ENCODE assay signal across 1 cellular context in genomic region chr7:107387573-107388219, GRCh38.
TF ChIP-seq lines count a peak whose summit lies in the region.

No MANE protein-coding gene starts in this region.

TF ChIP-seq in K562, 482 proteins besides CTCF, POLR2A, EP300 and RAD21 (continued from another document and continues in another):
- TF ChIP-seq, protein P1, sequence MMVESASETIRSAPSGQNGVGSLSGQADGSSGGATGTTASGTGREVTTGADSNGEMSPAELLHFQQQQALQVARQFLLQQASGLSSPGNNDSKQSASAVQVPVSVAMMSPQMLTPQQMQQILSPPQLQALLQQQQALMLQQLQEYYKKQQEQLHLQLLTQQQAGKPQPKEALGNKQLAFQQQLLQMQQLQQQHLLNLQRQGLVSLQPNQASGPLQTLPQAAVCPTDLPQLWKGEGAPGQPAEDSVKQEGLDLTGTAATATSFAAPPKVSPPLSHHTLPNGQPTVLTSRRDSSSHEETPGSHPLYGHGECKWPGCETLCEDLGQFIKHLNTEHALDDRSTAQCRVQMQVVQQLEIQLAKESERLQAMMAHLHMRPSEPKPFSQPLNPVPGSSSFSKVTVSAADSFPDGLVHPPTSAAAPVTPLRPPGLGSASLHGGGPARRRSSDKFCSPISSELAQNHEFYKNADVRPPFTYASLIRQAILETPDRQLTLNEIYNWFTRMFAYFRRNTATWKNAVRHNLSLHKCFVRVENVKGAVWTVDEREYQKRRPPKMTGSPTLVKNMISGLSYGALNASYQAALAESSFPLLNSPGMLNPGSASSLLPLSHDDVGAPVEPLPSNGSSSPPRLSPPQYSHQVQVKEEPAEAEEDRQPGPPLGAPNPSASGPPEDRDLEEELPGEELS (CRISPR knock-in tag; IDR thresholded peaks at IDR 0.05; ENCODE audit: borderline replicate concordance) = no peak
- TF ChIP-seq, protein P2, sequence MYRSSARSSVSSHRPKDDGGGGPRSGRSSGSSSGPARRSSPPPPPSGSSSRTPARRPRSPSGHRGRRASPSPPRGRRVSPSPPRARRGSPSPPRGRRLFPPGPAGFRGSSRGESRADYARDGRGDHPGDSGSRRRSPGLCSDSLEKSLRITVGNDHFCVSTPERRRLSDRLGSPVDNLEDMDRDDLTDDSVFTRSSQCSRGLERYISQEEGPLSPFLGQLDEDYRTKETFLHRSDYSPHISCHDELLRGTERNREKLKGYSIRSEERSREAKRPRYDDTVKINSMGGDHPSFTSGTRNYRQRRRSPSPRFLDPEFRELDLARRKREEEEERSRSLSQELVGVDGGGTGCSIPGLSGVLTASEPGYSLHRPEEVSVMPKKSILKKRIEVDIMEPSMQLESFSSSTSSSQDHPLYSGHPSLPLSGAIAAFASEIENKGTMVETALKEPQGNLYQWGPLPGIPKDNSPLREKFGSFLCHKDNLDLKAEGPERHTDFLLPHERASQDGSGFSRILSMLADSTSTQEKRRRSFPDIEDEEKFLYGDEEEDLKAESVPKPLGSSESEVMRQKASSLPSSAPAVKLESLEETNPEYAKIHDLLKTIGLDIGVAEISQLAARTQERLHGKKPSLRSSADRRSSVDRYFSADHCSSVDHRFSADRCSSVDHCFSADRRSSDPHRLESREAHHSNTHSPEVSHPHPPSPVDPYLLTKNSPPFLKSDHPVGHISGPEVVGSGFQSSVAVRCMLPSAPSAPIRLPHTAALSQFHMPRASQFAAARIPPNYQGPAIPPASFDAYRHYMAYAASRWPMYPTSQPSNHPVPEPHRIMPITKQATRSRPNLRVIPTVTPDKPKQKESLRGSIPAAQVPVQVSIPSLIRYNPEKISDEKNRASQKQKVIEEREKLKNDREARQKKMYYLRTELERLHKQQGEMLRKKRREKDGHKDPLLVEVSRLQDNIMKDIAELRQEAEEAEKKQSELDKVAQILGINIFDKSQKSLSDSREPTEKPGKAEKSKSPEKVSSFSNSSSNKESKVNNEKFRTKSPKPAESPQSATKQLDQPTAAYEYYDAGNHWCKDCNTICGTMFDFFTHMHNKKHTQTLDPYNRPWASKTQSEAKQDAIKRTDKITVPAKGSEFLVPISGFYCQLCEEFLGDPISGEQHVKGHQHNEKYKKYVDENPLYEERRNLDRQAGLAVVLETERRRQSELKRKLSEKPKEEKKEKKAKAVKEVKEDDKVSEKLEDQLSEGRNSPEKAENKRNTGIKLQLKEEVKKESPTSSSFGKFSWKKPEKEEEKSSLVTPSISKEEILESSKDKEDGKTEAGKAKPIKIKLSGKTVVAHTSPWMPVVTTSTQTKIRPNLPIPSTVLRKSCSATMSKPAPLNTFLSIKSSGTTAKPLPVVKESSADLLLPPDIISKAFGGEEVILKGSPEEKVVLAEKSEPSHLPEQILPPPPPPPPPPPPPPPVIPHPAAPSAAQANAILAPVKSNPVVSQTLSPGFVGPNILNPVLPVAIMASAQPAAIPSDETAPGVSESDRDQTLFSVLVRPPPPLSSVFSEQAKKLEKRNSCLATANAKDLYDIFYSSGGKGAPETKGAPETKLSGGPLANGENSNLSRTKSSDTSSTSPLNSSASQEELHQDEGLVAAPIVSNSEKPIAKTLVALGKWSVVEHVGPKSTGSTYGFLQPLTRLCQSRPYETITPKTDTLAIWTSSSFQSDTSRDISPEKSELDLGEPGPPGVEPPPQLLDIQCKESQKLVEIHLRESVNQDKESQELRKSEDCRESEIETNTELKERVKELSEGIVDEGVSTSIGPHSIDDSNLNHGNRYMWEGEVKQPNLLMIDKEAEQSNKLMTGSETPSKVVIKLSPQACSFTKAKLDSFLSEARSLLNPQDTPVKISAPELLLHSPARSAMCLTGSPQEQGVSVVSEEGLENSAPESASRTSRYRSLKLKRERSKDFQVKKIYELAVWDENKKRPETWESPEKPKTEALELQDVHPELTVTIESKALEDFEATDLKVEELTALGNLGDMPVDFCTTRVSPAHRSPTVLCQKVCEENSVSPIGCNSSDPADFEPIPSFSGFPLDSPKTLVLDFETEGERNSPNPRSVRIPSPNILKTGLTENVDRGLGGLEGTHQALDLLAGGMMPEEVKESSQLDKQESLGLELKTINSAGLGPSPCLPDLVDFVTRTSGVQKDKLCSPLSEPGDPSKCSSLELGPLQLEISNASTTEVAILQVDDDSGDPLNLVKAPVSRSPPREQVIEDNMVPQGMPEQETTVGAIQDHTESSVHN (IDR thresholded peaks at IDR 0.05; ENCODE audit: borderline replicate concordance in 1 of 2, low read depth in 1 of 2) = 0 out of 4 replicates have a peak, but pooled peaks of 1 of the 2 experiments have one; percentile 11
- TF ChIP-seq, protein P3, sequence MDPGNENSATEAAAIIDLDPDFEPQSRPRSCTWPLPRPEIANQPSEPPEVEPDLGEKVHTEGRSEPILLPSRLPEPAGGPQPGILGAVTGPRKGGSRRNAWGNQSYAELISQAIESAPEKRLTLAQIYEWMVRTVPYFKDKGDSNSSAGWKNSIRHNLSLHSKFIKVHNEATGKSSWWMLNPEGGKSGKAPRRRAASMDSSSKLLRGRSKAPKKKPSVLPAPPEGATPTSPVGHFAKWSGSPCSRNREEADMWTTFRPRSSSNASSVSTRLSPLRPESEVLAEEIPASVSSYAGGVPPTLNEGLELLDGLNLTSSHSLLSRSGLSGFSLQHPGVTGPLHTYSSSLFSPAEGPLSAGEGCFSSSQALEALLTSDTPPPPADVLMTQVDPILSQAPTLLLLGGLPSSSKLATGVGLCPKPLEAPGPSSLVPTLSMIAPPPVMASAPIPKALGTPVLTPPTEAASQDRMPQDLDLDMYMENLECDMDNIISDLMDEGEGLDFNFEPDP (CRISPR knock-in tag; IDR thresholded peaks at IDR 0.05) = no peak
- TF ChIP-seq NR2C2 (CRISPR knock-in tag; IDR thresholded peaks at IDR 0.05) (no peak), NR2C2 (tag; IDR thresholded peaks at IDR 0.05) (peak; percentile 43; the same call in 1 of the 2 replicates), ZZZ3 (IDR thresholded peaks at IDR 0.05) (no peak), ARHGAP35 (IDR thresholded peaks at IDR 0.05; ENCODE audit: partially characterized antibody) (no peak), ARID4B (CRISPR knock-in tag; IDR thresholded peaks at IDR 0.05) (no peak), GATA2 (CRISPR knock-in tag; IDR thresholded peaks at IDR 0.05) (peak; percentile 68), KHSRP (IDR thresholded peaks at IDR 0.05) (no peak), HNRNPK (IDR thresholded peaks at IDR 0.05; ENCODE audit: low read depth, low read length, poor library complexity, severe bottlenecking) (no peak), ETS1 (conservative IDR thresholded peaks at IDR 0.05; ENCODE audit: control insufficient read depth, low read depth, low read length) (no peak), YY1 (IDR thresholded peaks at IDR 0.05; ENCODE audit: borderline replicate concordance in 1 of 3, control insufficient read depth in 1 of 3, extremely low read depth in 1 of 3, insufficient read depth in 3 of 3, insufficient read length in 1 of 3, insufficient replicate concordance in 2 of 3, low read depth in 1 of 3, low read length in 2 of 3) (no peak), FOXJ2 (tag; IDR thresholded peaks at IDR 0.05) (peak; percentile 92), NKRF (IDR thresholded peaks at IDR 0.05; ENCODE audit: borderline replicate concordance) (no peak)
- TF ChIP-seq, protein P4, sequence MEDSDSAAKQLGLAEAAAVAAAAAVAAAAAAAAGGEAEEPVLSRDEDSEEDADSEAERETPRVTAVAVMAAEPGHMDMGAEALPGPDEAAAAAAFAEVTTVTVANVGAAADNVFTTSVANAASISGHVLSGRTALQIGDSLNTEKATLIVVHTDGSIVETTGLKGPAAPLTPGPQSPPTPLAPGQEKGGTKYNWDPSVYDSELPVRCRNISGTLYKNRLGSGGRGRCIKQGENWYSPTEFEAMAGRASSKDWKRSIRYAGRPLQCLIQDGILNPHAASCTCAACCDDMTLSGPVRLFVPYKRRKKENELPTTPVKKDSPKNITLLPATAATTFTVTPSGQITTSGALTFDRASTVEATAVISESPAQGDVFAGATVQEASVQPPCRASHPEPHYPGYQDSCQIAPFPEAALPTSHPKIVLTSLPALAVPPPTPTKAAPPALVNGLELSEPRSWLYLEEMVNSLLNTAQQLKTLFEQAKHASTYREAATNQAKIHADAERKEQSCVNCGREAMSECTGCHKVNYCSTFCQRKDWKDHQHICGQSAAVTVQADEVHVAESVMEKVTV (CRISPR knock-in tag; IDR thresholded peaks at IDR 0.05) = no peak
- TF ChIP-seq, protein P5, sequence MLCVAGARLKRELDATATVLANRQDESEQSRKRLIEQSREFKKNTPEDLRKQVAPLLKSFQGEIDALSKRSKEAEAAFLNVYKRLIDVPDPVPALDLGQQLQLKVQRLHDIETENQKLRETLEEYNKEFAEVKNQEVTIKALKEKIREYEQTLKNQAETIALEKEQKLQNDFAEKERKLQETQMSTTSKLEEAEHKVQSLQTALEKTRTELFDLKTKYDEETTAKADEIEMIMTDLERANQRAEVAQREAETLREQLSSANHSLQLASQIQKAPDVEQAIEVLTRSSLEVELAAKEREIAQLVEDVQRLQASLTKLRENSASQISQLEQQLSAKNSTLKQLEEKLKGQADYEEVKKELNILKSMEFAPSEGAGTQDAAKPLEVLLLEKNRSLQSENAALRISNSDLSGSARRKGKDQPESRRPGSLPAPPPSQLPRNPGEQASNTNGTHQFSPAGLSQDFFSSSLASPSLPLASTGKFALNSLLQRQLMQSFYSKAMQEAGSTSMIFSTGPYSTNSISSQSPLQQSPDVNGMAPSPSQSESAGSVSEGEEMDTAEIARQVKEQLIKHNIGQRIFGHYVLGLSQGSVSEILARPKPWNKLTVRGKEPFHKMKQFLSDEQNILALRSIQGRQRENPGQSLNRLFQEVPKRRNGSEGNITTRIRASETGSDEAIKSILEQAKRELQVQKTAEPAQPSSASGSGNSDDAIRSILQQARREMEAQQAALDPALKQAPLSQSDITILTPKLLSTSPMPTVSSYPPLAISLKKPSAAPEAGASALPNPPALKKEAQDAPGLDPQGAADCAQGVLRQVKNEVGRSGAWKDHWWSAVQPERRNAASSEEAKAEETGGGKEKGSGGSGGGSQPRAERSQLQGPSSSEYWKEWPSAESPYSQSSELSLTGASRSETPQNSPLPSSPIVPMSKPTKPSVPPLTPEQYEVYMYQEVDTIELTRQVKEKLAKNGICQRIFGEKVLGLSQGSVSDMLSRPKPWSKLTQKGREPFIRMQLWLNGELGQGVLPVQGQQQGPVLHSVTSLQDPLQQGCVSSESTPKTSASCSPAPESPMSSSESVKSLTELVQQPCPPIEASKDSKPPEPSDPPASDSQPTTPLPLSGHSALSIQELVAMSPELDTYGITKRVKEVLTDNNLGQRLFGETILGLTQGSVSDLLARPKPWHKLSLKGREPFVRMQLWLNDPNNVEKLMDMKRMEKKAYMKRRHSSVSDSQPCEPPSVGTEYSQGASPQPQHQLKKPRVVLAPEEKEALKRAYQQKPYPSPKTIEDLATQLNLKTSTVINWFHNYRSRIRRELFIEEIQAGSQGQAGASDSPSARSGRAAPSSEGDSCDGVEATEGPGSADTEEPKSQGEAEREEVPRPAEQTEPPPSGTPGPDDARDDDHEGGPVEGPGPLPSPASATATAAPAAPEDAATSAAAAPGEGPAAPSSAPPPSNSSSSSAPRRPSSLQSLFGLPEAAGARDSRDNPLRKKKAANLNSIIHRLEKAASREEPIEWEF (CRISPR knock-in tag; IDR thresholded peaks at IDR 0.05) = no peak
